35 cellular contexts compared by ENCODE assay signal in the genomic region with DNA sequence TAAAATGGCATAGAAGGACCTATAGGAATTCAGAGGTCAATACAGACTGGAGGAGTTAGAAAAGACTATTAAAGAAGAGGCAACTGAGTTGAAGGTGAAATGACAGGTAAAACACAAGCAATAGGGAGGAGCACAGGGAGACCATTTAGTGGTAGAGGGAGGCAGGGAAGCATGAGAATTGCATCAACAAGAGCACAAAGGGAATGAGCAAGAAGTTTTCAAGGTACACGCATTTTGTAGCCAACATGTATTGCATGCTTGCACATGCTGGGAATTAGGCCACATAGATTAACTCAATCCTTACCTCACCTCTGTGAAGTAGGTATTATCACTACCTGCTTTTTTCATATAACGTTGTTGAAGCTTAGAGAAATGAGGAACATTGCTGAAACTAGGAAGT. TPM values are rescaled to one million over a fixed set of nuclear protein-coding genes. Genes with fewer than 3 reads are reported as not detected.
DNase-seq lines count a peak whose midpoint lies in the region; ATAC-seq and TF ChIP-seq lines count a peak whose summit lies in the region.
"Had no signal": no experiment of that assay in that cellular context is flagged by ENCODE, and none has a peak within 500 bp of the region (broad histone marks: within the 10 kb centered on the region; RNA-seq: fewer than 3 reads in every experiment).

No MANE protein-coding gene starts in this region.

- no peaks in the 10 kb centered on the region; the same call in 1 of the 2 replicates for H3K4me1 ChIP-seq in Caco-2
- H3K4me1 ChIP-seq: A549, upper lobe of right lung had no signal

- H3K36me3 Mint-ChIP-seq in Caco-2 (ENCODE audit: insufficient read depth, unreplicated experiment) (peaks cover 6% of the 10 kb centered on the region), nephron (ENCODE audit: low read depth) (peaks cover 16% of the 10 kb centered on the region)

- H3K4me3 ChIP-seq in Caco-2 (ENCODE audit: low read depth, low read length) (no peak overlapping the region), epithelial cell of esophagus (ENCODE audit: low read length) (no peak overlapping the region)
- H3K4me3 ChIP-seq: A549, cardiac muscle cell, esophagus muscularis mucosa, heart left ventricle, ovary, Peyer's patch, suprapubic skin, upper lobe of right lung had no signal

- DNase-seq in Caco-2 (no peak), NCI-H69 (lab: John Stamatoyannopoulos, UW) (peak; percentile 26), epithelial cell of esophagus (ENCODE audit: low read depth) (peak; percentile 85), medulla oblongata (ENCODE audit: extremely low spot score) (no peak)
- DNase-seq: activated CD4-positive, alpha-beta T cell treated with anti-CD3 and anti-CD28 coated beads for 4 hours; activated CD8-positive, alpha-beta memory T cell treated with anti-CD3 and anti-CD28 coated beads for 24 hours; activated T-cell treated with anti-CD3 and anti-CD28 coated beads for 4 hours; amygdala; CD4-positive, CD25-positive, alpha-beta regulatory T cell; cortex of kidney; DND-41; effector memory CD8-positive, alpha-beta T cell; foreskin fibroblast; GF-D8; heart left ventricle; NCI-H146; NCI-H2107; NCI-H446; NCI-H774; ovary; Peyer's patch; SHP77; stimulated activated naive B cell treated with anti-CD40 and anti-IgM and Interleukin-4, amounts not matched to agents 10 μg/mL and 1 μg/mL and 100 μg/mL, for 72 hours; upper lobe of right lung had no signal

- POLR2A ChIA-PET in Caco-2 (lab: Charles Lee), result no interaction called here

- no peaks in the 10 kb centered on the region for H3K27me3 Mint-ChIP-seq in Caco-2 (ENCODE audit: insufficient read depth, unreplicated experiment)
- no peaks in the 10 kb centered on the region for H3K27me3 Mint-ChIP-seq in nephron (ENCODE audit: low read depth)
- H3K27me3 Mint-ChIP-seq: CD4-positive, CD25-positive, alpha-beta regulatory T cell; effector memory CD8-positive, alpha-beta T cell; memory B cell; stimulated activated naive B cell treated with anti-CD40 and anti-IgM and Interleukin-4, amounts not matched to agents 10 μg/mL and 1 μg/mL and 100 μg/mL, for 72 hours had no signal

- H3K27ac Mint-ChIP-seq in Caco-2 (ENCODE audit: unreplicated experiment) (peak overlapping the region; percentile 30), nephron (peak overlapping the region; percentile 6 to 54 (median 31))
- H3K27ac Mint-ChIP-seq: activated naive CD4-positive, alpha-beta T cell treated with anti-CD3 and anti-CD28 coated beads, Interleukin-2, amount 50 U/mL, for 72 hours; CD4-positive, CD25-positive, alpha-beta regulatory T cell; effector memory CD8-positive, alpha-beta T cell; memory B cell; stimulated activated naive B cell treated with anti-CD40 and anti-IgM and Interleukin-4, amounts not matched to agents 10 μg/mL and 1 μg/mL and 100 μg/mL, for 72 hours; T-helper 2 cell treated with Interferon-gamma antibody and Interleukin-4, amounts not matched to agents 5 μg/mL and 100 μg/mL, for 36 hours had no signal

- TF ChIP-seq CTCF in Caco-2 (IDR thresholded peaks at IDR 0.05; ENCODE audit: insufficient read depth in 1 of 2, low read depth in 1 of 2, low read length in 1 of 2, severe bottlenecking in 1 of 2, unreplicated experiment in 1 of 2), result no peak
- TF ChIP-seq CTCF in epithelial cell of esophagus (IDR thresholded peaks at IDR 0.05; ENCODE audit: insufficient read depth, low read depth, low read length, missing control alignments), result no peak
- TF ChIP-seq CTCF in nephron (IDR thresholded peaks at IDR 0.05; ENCODE audit: unreplicated experiment in 3 of 3), result no peak

- CTCF ChIA-PET in Caco-2 (lab: Charles Lee), result no interaction called here

- H3K4me1 Mint-ChIP-seq in Caco-2 (ENCODE audit: low read depth, unreplicated experiment) (peaks cover 28% of the 10 kb centered on the region), nephron (peaks cover 25% of the 10 kb centered on the region)
- H3K4me1 Mint-ChIP-seq: stimulated activated naive B cell treated with anti-CD40 and anti-IgM and Interleukin-4, amounts not matched to agents 10 μg/mL and 1 μg/mL and 100 μg/mL, for 72 hours had no signal

- intact Hi-C loops in Caco-2 (cut with micrococcal nuclease; ENCODE audit: unreplicated experiment), result loop anchor here (10.0 kb wide), 1 partner anchor 202 kb away; no protein-coding TSS in a partner anchor

- H3K36me3 ChIP-seq in Caco-2 (ENCODE audit: control insufficient read depth, insufficient read depth, low read length), result no peaks in the 10 kb centered on the region; the same call in 1 of the 2 replicates
- H3K36me3 ChIP-seq: cardiac muscle cell, ovary, Peyer's patch, suprapubic skin, upper lobe of right lung had no signal

- H3K9me3 ChIP-seq in Caco-2, result no peaks in the 10 kb centered on the region
- H3K9me3 ChIP-seq: A549, esophagus muscularis mucosa, heart left ventricle, ovary, Peyer's patch, suprapubic skin, upper lobe of right lung had no signal

- H3K4me3 Mint-ChIP-seq in Caco-2 (ENCODE audit: unreplicated experiment) (no peak overlapping the region), nephron (no peak overlapping the region)
- H3K4me3 Mint-ChIP-seq: CD4-positive, CD25-positive, alpha-beta regulatory T cell; effector memory CD8-positive, alpha-beta T cell; memory B cell; stimulated activated naive B cell treated with anti-CD40 and anti-IgM and Interleukin-4, amounts not matched to agents 10 μg/mL and 1 μg/mL and 100 μg/mL, for 72 hours; T-helper 2 cell treated with Interferon-gamma antibody and Interleukin-4, amounts not matched to agents 5 μg/mL and 100 μg/mL, for 36 hours had no signal

- no peaks in the 10 kb centered on the region for H3K27me3 ChIP-seq in Caco-2 (replicated peaks; ENCODE audit: control insufficient read depth, insufficient read depth, low read length)
- H3K27me3 ChIP-seq: cardiac muscle cell, esophagus muscularis mucosa, heart left ventricle, ovary, Peyer's patch, suprapubic skin, upper lobe of right lung had no signal

- no TSS peak for BruUV-seq in Caco-2 (replicated peaks; lab: Mats Ljungman, UMichigan)

- ATAC-seq in GM18502 (IDR thresholded peaks at IDR 0.05; ENCODE audit: poor library complexity, unreplicated experiment) (no peak), HG02759 (IDR thresholded peaks at IDR 0.05; ENCODE audit: unreplicated experiment) (no peak), GM18519 (IDR thresholded peaks at IDR 0.05; ENCODE audit: low FRiP score, unreplicated experiment) (no peak)
- ATAC-seq: A549; activated naive CD4-positive, alpha-beta T cell treated with anti-CD3 and anti-CD28 coated beads, Interleukin-2, amount 50 U/mL, for 72 hours; effector memory CD8-positive, alpha-beta T cell; heart left ventricle; stimulated activated naive B cell treated with anti-CD40 and anti-IgM and Interleukin-4, amounts not matched to agents 10 μg/mL and 1 μg/mL and 100 μg/mL, for 72 hours; upper lobe of right lung had no signal

- no peaks in the 10 kb centered on the region for H3K9me3 Mint-ChIP-seq in Caco-2 (ENCODE audit: unreplicated experiment)
- H3K9me3 Mint-ChIP-seq in nephron, result no peaks in the 10 kb centered on the region
- H3K9me3 Mint-ChIP-seq: activated naive CD4-positive, alpha-beta T cell treated with anti-CD3 and anti-CD28 coated beads, Interleukin-2, amount 50 U/mL, for 72 hours; CD4-positive, CD25-positive, alpha-beta regulatory T cell; effector memory CD8-positive, alpha-beta T cell; memory B cell; stimulated activated naive B cell treated with anti-CD40 and anti-IgM and Interleukin-4, amounts not matched to agents 10 μg/mL and 1 μg/mL and 100 μg/mL, for 72 hours; T-helper 2 cell treated with Interferon-gamma antibody and Interleukin-4, amounts not matched to agents 5 μg/mL and 100 μg/mL, for 36 hours had no signal

RNA-seq across cellular contexts. Expression of gene PLPP1, which starts 42.3 kb away (rescaled TPM):
- 49.4 and 57.9 TPM in 2 replicates for total RNA-seq in Caco-2 (2022)

Comparison
In these comparisons a context has a peak if more than half of its experiments do, and no peak if none do; other contexts are left out.
1. DNase-seq: peak in NCI-H69 (single experiment) and epithelial cell of esophagus (single experiment); none in Caco-2 (0 of 2) and medulla oblongata (single experiment).